Comparison of ENCODE assay signal across 28 cellular contexts in the genomic region with DNA sequence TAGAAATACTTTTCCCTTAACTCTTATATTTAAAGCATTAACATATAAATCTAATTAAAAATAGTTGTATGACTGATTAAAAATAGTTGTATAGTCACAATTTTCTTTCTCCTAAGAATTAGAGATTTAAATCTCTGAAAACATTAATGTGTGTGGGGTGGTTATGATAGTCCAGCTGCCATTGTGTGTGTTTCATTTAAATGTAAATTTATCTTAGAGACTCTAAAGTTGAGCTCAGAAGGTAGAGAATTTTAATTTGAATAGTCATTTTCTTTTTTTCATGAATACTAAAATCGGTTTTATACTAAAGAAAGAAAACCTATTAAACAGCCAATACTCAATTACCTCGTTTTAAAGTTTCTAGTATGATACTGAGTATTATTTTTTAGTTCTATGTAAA. TPM values are rescaled to one million over a fixed set of nuclear protein-coding genes. Genes with fewer than 3 reads are reported as not detected.
"Had no signal": no experiment of that assay in that cellular context is flagged by ENCODE, and none has a peak within 500 bp of the region (broad histone marks: within the 10 kb centered on the region; RNA-seq: fewer than 3 reads in every experiment).

No MANE protein-coding gene starts in this region.

- H3K27ac Mint-ChIP-seq: activated B cell treated with CpG ODN at 0.5 μM for 24 hours; activated CD8-positive, alpha-beta T cell treated with anti-CD3 and anti-CD28 coated beads, Interleukin-2, amount 10 ng/mL, durations not matched to agents 7 days and 5 days; activated naive CD4-positive, alpha-beta T cell treated with anti-CD3 and anti-CD28 coated beads, Interleukin-2, amount 50 U/mL, for 24 hours; activated naive CD8-positive, alpha-beta T cell treated with anti-CD3 and anti-CD28 coated beads, Interleukin-2, amount 50 U/mL, for 24 hours; T-helper 17 cell had no signal

- H3K27me3 ChIP-seq: ascending aorta, body of pancreas had no signal

- H3K9me3 ChIP-seq: ascending aorta, body of pancreas had no signal

- H3K27ac ChIP-seq: ascending aorta, body of pancreas, KMS-11 had no signal

- H3K9me3 Mint-ChIP-seq: activated B cell treated with CpG ODN at 0.5 μM for 24 hours; activated naive CD4-positive, alpha-beta T cell treated with anti-CD3 and anti-CD28 coated beads, Interleukin-2, amount 50 U/mL, for 24 hours; activated naive CD8-positive, alpha-beta T cell treated with anti-CD3 and anti-CD28 coated beads, Interleukin-2, amount 50 U/mL, for 24 hours had no signal

- H3K9ac ChIP-seq: KMS-11 had no signal

- DNase-seq: activated B cell treated with CpG ODN at 0.5 μM for 24 hours; activated CD4-positive, alpha-beta T cell treated with anti-CD3 and anti-CD28 coated beads for 1 hour; activated CD4-positive, alpha-beta T cell treated with anti-CD3 and anti-CD28 coated beads, Interleukin-2, amount 50 U/mL, for 1 hour; activated CD8-positive, alpha-beta memory T cell treated with anti-CD3 and anti-CD28 coated beads, Interleukin-2, amount 50 U/mL, for 48 hours; activated CD8-positive, alpha-beta T cell treated with anti-CD3 and anti-CD28 coated beads, Interleukin-2, amount 10 ng/mL, durations not matched to agents 7 days and 5 days; activated naive CD4-positive, alpha-beta T cell; activated naive CD8-positive, alpha-beta T cell treated with anti-CD3 and anti-CD28 coated beads, Interleukin-2, amount 50 U/mL, for 24 hours; activated T-cell treated with anti-CD3 and anti-CD28 coated beads, Interleukin-2, amount 50 U/mL, for 1 hour; amniotic stem cell; body of pancreas; central memory CD4-positive, alpha-beta T cell; NCI-H1092; NCI-H1694; NCI-H2029; NCI-H2107; NCI-H2171 treated with DMSO at 0.1 percent for 48 hours; NCI-H226; NCI-H526; NCI-H82; SIG-M5; T-helper 17 cell; T-helper 9 cell had no signal

- H3K4me3 Mint-ChIP-seq: activated B cell treated with CpG ODN at 0.5 μM for 24 hours; activated CD8-positive, alpha-beta T cell treated with anti-CD3 and anti-CD28 coated beads, Interleukin-2, amount 10 ng/mL, durations not matched to agents 7 days and 5 days; activated naive CD4-positive, alpha-beta T cell treated with anti-CD3 and anti-CD28 coated beads, Interleukin-2, amount 50 U/mL, for 24 hours; activated naive CD8-positive, alpha-beta T cell treated with anti-CD3 and anti-CD28 coated beads, Interleukin-2, amount 50 U/mL, for 24 hours; T-helper 17 cell had no signal

- H3K36me3 Mint-ChIP-seq: activated naive CD4-positive, alpha-beta T cell treated with anti-CD3 and anti-CD28 coated beads, Interleukin-2, amount 50 U/mL, for 24 hours had no signal

- FAIRE-seq: bronchial epithelial cell, TTC549 had no signal

- H3K36me3 ChIP-seq: ascending aorta had no signal

- H3K4me3 ChIP-seq: ascending aorta, body of pancreas had no signal

- H3K4me1 Mint-ChIP-seq: activated B cell treated with CpG ODN at 0.5 μM for 24 hours; activated naive CD4-positive, alpha-beta T cell treated with anti-CD3 and anti-CD28 coated beads, Interleukin-2, amount 50 U/mL, for 24 hours; activated naive CD8-positive, alpha-beta T cell treated with anti-CD3 and anti-CD28 coated beads, Interleukin-2, amount 50 U/mL, for 24 hours; T-helper 17 cell had no signal

RNA-seq across cellular contexts. Expression of a gene that starts 18.6 kb away (rescaled TPM):
- total RNA-seq: activated B cell treated with CpG ODN at 0.5 μM for 24 hours; activated CD8-positive, alpha-beta T cell treated with anti-CD3 and anti-CD28 coated beads, Interleukin-2, amount 10 ng/mL, durations not matched to agents 7 days and 5 days; OCI-LY7; T-helper 17 cell had no signal
